ENCODE assay signal across 2 cellular contexts in the genomic region with DNA sequence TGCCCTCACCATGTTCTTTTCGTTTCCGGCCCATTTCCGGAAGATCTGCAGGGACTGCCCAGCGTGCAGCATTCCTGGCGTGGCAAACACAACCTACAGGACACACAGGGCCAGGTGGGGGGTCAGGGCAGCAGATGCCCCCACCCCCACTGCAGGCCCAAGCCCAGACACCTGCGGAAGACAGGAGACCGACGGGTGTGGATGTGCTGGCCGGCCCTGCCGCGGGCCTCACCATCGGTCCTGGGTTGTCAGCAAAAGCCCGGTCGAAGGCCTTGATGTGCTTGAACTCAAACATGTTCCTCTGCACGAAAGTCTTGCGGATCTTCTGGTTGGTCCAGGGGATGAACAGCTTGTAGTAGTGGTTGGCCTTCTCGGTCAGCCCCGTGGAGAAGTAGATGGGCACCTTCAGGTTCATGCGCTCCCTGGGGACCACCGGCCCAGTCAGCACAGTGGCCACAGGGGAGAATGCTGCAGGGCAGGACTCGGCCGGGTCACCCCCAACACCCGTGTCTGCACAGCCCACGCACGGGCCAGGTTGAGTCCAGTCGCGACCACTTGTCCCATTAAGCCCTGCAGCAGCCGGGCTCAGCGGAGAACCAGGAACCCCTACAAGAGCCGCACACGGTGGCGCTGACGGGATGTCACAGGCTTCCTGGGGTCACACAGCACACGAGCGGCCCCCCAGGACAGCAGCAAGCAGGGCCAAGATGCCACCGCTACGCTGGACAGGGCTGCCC.
TF ChIP-seq lines count a peak whose summit lies in the region.

No MANE protein-coding gene starts in this region.

TF ChIP-seq in IMR-90, 13 proteins besides CTCF, POLR2A, EP300 and RAD21:
- TF ChIP-seq CHD1 (IDR thresholded peaks at IDR 0.05; ENCODE audit: low read depth, low read length) (no peak), MAZ (IDR thresholded peaks at IDR 0.05; ENCODE audit: borderline replicate concordance, low read depth, low read length) (no peak), MXI1 (IDR thresholded peaks at IDR 0.05; ENCODE audit: borderline replicate concordance, low read depth, low read length) (no peak), BHLHE40 (IDR thresholded peaks at IDR 0.05; ENCODE audit: low read depth, low read length) (no peak), FOS (IDR thresholded peaks at IDR 0.05; ENCODE audit: low read depth, low read length) (no peak), NFE2L2 (IDR thresholded peaks at IDR 0.05; ENCODE audit: low read depth, low read length) (no peak), RFX5 (IDR thresholded peaks at IDR 0.05; ENCODE audit: low read depth, low read length) (no peak), MAFK (IDR thresholded peaks at IDR 0.05; ENCODE audit: low read depth, low read length) (no peak), CEBPB (IDR thresholded peaks at IDR 0.05; ENCODE audit: low read depth, low read length) (no peak), SMC3 (IDR thresholded peaks at IDR 0.05; ENCODE audit: low read depth, low read length) (no peak), RCOR1 (IDR thresholded peaks at IDR 0.05; ENCODE audit: insufficient replicate concordance, low read length) (no peak)
- TF ChIP-seq, protein P1, sequence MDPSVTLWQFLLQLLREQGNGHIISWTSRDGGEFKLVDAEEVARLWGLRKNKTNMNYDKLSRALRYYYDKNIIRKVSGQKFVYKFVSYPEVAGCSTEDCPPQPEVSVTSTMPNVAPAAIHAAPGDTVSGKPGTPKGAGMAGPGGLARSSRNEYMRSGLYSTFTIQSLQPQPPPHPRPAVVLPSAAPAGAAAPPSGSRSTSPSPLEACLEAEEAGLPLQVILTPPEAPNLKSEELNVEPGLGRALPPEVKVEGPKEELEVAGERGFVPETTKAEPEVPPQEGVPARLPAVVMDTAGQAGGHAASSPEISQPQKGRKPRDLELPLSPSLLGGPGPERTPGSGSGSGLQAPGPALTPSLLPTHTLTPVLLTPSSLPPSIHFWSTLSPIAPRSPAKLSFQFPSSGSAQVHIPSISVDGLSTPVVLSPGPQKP (IDR thresholded peaks at IDR 0.05; ENCODE audit: borderline replicate concordance, low read depth, low read length), result no peak
- TF ChIP-seq, protein P2, sequence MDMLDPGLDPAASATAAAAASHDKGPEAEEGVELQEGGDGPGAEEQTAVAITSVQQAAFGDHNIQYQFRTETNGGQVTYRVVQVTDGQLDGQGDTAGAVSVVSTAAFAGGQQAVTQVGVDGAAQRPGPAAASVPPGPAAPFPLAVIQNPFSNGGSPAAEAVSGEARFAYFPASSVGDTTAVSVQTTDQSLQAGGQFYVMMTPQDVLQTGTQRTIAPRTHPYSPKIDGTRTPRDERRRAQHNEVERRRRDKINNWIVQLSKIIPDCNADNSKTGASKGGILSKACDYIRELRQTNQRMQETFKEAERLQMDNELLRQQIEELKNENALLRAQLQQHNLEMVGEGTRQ (IDR thresholded peaks at IDR 0.05; ENCODE audit: low read depth, low read length), result no peak

TF ChIP-seq in GM12878, 131 proteins besides CTCF, POLR2A, EP300 and RAD21:
- TF ChIP-seq SP1 (IDR thresholded peaks at IDR 0.05; ENCODE audit: low read depth, low read length), result no peak
- no peak for TF ChIP-seq MEF2B (IDR thresholded peaks at IDR 0.05; ENCODE audit: partially characterized antibody, poor library complexity, severe bottlenecking)
- TF ChIP-seq PAX8 (IDR thresholded peaks at IDR 0.05), result no peak
- no peak for TF ChIP-seq NRF1 (conservative IDR thresholded peaks at IDR 0.05; ENCODE audit: low read depth, low read length)
